In genomic region chr2:24123212-24124002, GRCh38 we compare ENCODE assay signal across 1 cellular context.
TF ChIP-seq lines count a peak whose summit lies in the region.

FAM228B (plus strand) TSS chr2:24123469; CDS start chr2:24124362, 893 bp downstream.
PFN4 (minus strand) TSS chr2:24123334; CDS start chr2:24122535, 799 bp downstream.

TF ChIP-seq in HepG2, 621 proteins besides CTCF, POLR2A, EP300 and RAD21 (continued from another document):
- peak; percentile 11; the same call in 1 of the 2 replicates for TF ChIP-seq ZNF362 (CRISPR knock-in tag; IDR thresholded peaks at IDR 0.05; ENCODE audit: borderline replicate concordance)
